ENCODE assay signal across 28 cellular contexts in genomic region chr6:13203145-13203544, GRCh38.
"Had no signal": no experiment of that assay in that cellular context is flagged by ENCODE, and none has a peak within 500 bp of the region (broad histone marks: within the 10 kb centered on the region; RNA-seq: fewer than 3 reads in every experiment).

No MANE protein-coding gene starts in this region.

- H3K4me1 ChIP-seq: body of pancreas, gastroesophageal sphincter, left ventricle myocardium inferior, parathyroid adenoma, psoas muscle had no signal

- H3K36me3 ChIP-seq: gastroesophageal sphincter had no signal

- DNase-seq: activated B cell treated with CpG ODN at 0.5 μM for 24 hours; activated CD4-positive, alpha-beta T cell treated with anti-CD3 and anti-CD28 coated beads for 36 hours; activated CD8-positive, alpha-beta memory T cell treated with anti-CD3 and anti-CD28 coated beads, Interleukin-2, amount 10 ng/mL, durations not matched to agents 7 days and 5 days; activated CD8-positive, alpha-beta T cell treated with anti-CD3 and anti-CD28 coated beads, Interleukin-2, amount 10 ng/mL, durations not matched to agents 7 days and 5 days; activated naive CD4-positive, alpha-beta T cell; activated T-cell treated with anti-CD3 and anti-CD28 coated beads, Interleukin-2, amount 50 U/mL, for 48 hours; aorta; body of pancreas; cerebellar nuclear complex; dorsolateral prefrontal cortex; effector memory CD4-positive, alpha-beta T cell; erythroblast; islet precursor cell; left ventricle myocardium inferior; naive B cell; nucleus accumbens; psoas muscle; stimulated activated CD4-positive, alpha-beta T cell treated with anti-CD3 and anti-CD28 coated beads, Interleukin-15, amount 100 ng/mL, for 24 hours; stimulated activated naive CD8-positive, alpha-beta T cell treated with anti-CD3 and anti-CD28 coated beads, Interleukin-15, Interleukin-2, amounts not matched to agents 100 U/mL and 50 U/mL, for 24 hours; T-helper 2 cell; trophoblast cell had no signal

- H3K27ac ChIP-seq: body of pancreas, coronary artery, gastroesophageal sphincter, hepatocyte, left ventricle myocardium inferior, parathyroid adenoma, psoas muscle, thoracic aorta had no signal

- ATAC-seq: activated CD4-positive, alpha-beta T cell treated with anti-CD3 and anti-CD28 coated beads for 36 hours; activated CD8-positive, alpha-beta memory T cell treated with anti-CD3 and anti-CD28 coated beads, Interleukin-2, amount 10 ng/mL, durations not matched to agents 7 days and 5 days; activated CD8-positive, alpha-beta T cell treated with anti-CD3 and anti-CD28 coated beads, Interleukin-2, amount 10 ng/mL, durations not matched to agents 7 days and 5 days; activated naive CD4-positive, alpha-beta T cell treated with anti-CD3 and anti-CD28 coated beads, Interleukin-2, amount 50 U/mL, for 72 hours; body of pancreas; gastroesophageal sphincter; psoas muscle; stimulated activated naive CD8-positive, alpha-beta T cell treated with anti-CD3 and anti-CD28 coated beads, Interleukin-15, Interleukin-2, amounts not matched to agents 100 U/mL and 50 U/mL, for 24 hours had no signal

- H3K27me3 ChIP-seq: body of pancreas, dorsolateral prefrontal cortex, gastroesophageal sphincter, hepatocyte had no signal

- H3K9me3 ChIP-seq: body of pancreas, gastroesophageal sphincter, left ventricle myocardium inferior, psoas muscle, thoracic aorta had no signal

- H3K4me2 ChIP-seq: hepatocyte had no signal

- H3K9ac ChIP-seq: parathyroid adenoma had no signal

- H3K79me2 ChIP-seq: hepatocyte, parathyroid adenoma had no signal

- FAIRE-seq: urothelium cell line had no signal

- H3K4me3 ChIP-seq: body of pancreas, coronary artery, dorsolateral prefrontal cortex, gastroesophageal sphincter, hepatocyte, left ventricle myocardium inferior, psoas muscle, thoracic aorta had no signal

- H2AFZ ChIP-seq: hepatocyte, parathyroid adenoma had no signal
